ENCODE assay signal across 20 cellular contexts in the genomic region with DNA sequence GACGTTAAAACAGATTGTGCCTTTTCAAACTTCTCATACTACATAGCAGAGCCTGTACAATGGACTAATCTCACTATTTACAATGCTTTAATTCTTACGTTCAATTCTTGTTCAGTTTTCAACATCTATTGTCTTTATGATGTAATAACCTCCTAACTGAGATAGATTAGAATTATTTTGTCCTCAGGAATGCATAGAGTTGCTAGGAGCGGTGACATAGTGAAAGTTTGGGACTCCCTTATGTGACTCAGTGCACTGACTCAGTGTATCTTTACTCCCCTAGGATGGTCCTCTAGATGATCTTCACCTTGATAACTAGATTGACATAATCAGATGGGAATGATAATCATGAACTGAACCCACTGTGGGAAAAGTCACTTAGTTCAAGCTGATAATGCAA.
DNase-seq lines count a peak whose midpoint lies in the region; ATAC-seq and TF ChIP-seq lines count a peak whose summit lies in the region.
"Had no signal": no experiment of that assay in that cellular context is flagged by ENCODE, and none has a peak within 500 bp of the region (broad histone marks: within the 10 kb centered on the region; RNA-seq: fewer than 3 reads in every experiment).

No MANE protein-coding gene starts in this region.

- no peaks in the 10 kb centered on the region for H3K27me3 ChIP-seq in osteoblast (ENCODE audit: insufficient read depth, low read length)
- no peaks in the 10 kb centered on the region for H3K27me3 ChIP-seq in WERI-Rb-1 (ENCODE audit: insufficient read depth, low read depth, severe bottlenecking)
- H3K27me3 ChIP-seq: BE2C, Peyer's patch had no signal

- H3K4me2 ChIP-seq in osteoblast (ENCODE audit: insufficient read depth, low read length), result no peak overlapping the region

- ATAC-seq in GM19395 (IDR thresholded peaks at IDR 0.05; ENCODE audit: unreplicated experiment), result no peak

- H3K9me3 ChIP-seq in osteoblast (ENCODE audit: low read depth, low read length), result no peaks in the 10 kb centered on the region
- no peaks in the 10 kb centered on the region for H3K9me3 ChIP-seq in WERI-Rb-1 (ENCODE audit: severe bottlenecking)
- H3K9me3 ChIP-seq: BE2C, Peyer's patch had no signal

- H2AFZ ChIP-seq in osteoblast (ENCODE audit: low read length), result no peak overlapping the region

- no peaks in the 10 kb centered on the region for H4K20me1 ChIP-seq in osteoblast (ENCODE audit: insufficient read depth, low read length)

- H3K4me1 ChIP-seq in osteoblast (ENCODE audit: insufficient read depth, low read length), result peaks cover 10% of the 10 kb centered on the region
- H3K4me1 ChIP-seq: BE2C, Peyer's patch had no signal

- TF ChIP-seq CTCF in epithelial cell of esophagus (IDR thresholded peaks at IDR 0.05; ENCODE audit: insufficient read depth, low read depth, low read length, missing control alignments) (no peak), osteoblast (IDR thresholded peaks at IDR 0.05; ENCODE audit: extremely low read depth, low read depth, low read length) (no peak), WERI-Rb-1 (IDR thresholded peaks at IDR 0.05; ENCODE audit: low read depth, low read length) (no peak)

- H3K4me3 ChIP-seq in epithelial cell of esophagus (ENCODE audit: low read length) (no peak overlapping the region), osteoblast (ENCODE audit: insufficient read depth, low read length) (no peak overlapping the region), WERI-Rb-1 (ENCODE audit: low read depth, low read length) (no peak overlapping the region)
- H3K4me3 ChIP-seq: Peyer's patch had no signal

- no peaks in the 10 kb centered on the region for H3K79me2 ChIP-seq in osteoblast (ENCODE audit: insufficient read depth, low read length)

- H3K27ac ChIP-seq in osteoblast (ENCODE audit: low read depth, low read length) (peak overlapping the region; percentile 8), WERI-Rb-1 (no peak overlapping the region)
- H3K27ac ChIP-seq: Peyer's patch had no signal

- DNase-seq in EL (peak; percentile 75), M059J (ENCODE audit: low read depth) (peak; percentile 51), epithelial cell of esophagus (ENCODE audit: low read depth) (peak; percentile 17), osteoblast (ENCODE audit: insufficient read length, low spot score, missing footprints) (no peak), cerebellar cortex (ENCODE audit: low spot score) (no peak), WERI-Rb-1 (no peak)
- DNase-seq: BE2C; Calu3; CD4-positive, alpha-beta T cell; DMS79; GF-D8; GOT3; KG1; NCI-H1092; NCI-H146; NCI-H2081; NCI-H510A treated with DMSO at 0.1 percent for 48 hours; Peyer's patch; SHP77 had no signal

- no peaks in the 10 kb centered on the region for H3K36me3 ChIP-seq in osteoblast (ENCODE audit: insufficient read depth, low read length)
- no peaks in the 10 kb centered on the region for H3K36me3 ChIP-seq in WERI-Rb-1
- H3K36me3 ChIP-seq: BE2C, Peyer's patch had no signal

Comparison
In these comparisons a context has a peak if more than half of its experiments do, and no peak if none do; other contexts are left out.
1. DNase-seq: peak in EL (single experiment), M059J (single experiment) and epithelial cell of esophagus (single experiment); none in osteoblast (single experiment), cerebellar cortex (single experiment) and WERI-Rb-1 (single experiment).